In the genomic region with DNA sequence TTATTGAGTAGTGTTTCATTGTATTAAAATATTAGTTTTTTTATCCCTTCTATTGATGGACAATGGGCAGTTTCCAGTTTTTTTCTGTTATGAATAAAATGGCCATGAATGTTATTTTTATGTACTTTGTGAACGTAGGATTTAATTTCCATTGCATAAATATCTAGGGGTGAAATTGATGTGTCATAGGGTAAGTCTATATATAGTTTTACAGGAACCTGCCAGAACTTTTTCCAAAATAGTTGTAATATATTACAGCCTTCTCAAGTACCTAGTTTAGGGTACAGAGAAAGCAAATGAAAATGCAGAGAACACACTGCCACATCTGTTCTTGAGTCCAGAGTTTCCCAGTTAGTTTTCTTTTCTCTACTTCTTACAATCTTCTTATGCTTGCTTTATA, we compare ENCODE assay signal across 1 cellular context.
TF ChIP-seq lines count a peak whose summit lies in the region.

No MANE protein-coding gene starts in this region.

TF ChIP-seq in HepG2, 621 proteins besides CTCF, POLR2A, EP300 and RAD21 (continued from another document):
- TF ChIP-seq ZNF75D (CRISPR knock-in tag; IDR thresholded peaks at IDR 0.05; ENCODE audit: borderline replicate concordance) (no peak), NCOA5 (CRISPR knock-in tag; IDR thresholded peaks at IDR 0.05) (no peak), ZFAT (CRISPR knock-in tag; conservative IDR thresholded peaks at IDR 0.05) (no peak), FOSL2 (CRISPR knock-in tag; IDR thresholded peaks at IDR 0.05) (no peak), SRSF9 (IDR thresholded peaks at IDR 0.05; ENCODE audit: borderline replicate concordance, insufficient read depth, low read depth, low read length, poor library complexity, severe bottlenecking) (no peak)
